Comparison of ENCODE assay signal across 32 cellular contexts in the genomic region with DNA sequence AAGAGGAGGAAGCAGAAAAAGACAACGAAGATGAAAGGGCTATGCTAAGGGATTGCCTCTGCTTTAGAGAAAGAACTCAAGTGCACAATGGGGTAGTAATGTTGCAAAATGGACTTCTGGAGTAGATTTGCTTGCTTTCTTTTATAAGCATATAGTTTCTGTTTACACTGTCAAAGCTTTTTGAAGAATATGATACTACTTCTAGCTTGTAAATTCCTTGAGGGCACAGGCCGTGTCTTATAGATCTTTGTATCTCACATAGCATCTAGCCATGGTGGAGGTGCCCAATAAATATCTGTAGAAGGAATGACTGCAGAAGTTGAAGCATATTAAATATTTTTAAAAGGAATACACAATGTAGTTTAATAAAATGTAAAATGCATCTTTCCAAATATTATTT.
"Had no signal": no experiment of that assay in that cellular context is flagged by ENCODE, and none has a peak within 500 bp of the region (broad histone marks: within the 10 kb centered on the region; RNA-seq: fewer than 3 reads in every experiment).

No MANE protein-coding gene starts in this region.

- H3K4me1 ChIP-seq: ascending aorta had no signal

- H3K4me3 ChIP-seq: ascending aorta, cardiac muscle cell had no signal

- H3K27ac ChIP-seq: ascending aorta, cardiac muscle cell, WERI-Rb-1 had no signal

- ATAC-seq: activated CD4-positive, alpha-beta T cell treated with anti-CD3 and anti-CD28 coated beads for 36 hours; activated CD4-positive, CD25-positive, alpha-beta regulatory T cell treated with anti-CD3 and anti-CD28 coated beads, Interleukin-2, amount 50 U/mL, for 24 hours; activated CD8-positive, alpha-beta memory T cell treated with anti-CD3 and anti-CD28 coated beads, Interleukin-2, amount 10 ng/mL, durations not matched to agents 7 days and 5 days; activated CD8-positive, alpha-beta T cell treated with anti-CD3 and anti-CD28 coated beads, Interleukin-2, amount 10 ng/mL, durations not matched to agents 7 days and 5 days; activated naive CD8-positive, alpha-beta T cell treated with anti-CD3 and anti-CD28 coated beads, Interleukin-2, amount 50 U/mL, for 24 hours; WTC11 had no signal

- H3K36me3 ChIP-seq: ascending aorta, cardiac muscle cell, WERI-Rb-1 had no signal

- FAIRE-seq: bronchial epithelial cell, TTC549 had no signal

- H3K9me3 ChIP-seq: ascending aorta had no signal

- DNase-seq: activated CD4-positive, alpha-beta memory T cell treated with anti-CD3 and anti-CD28 coated beads, Interleukin-2, amount 10 ng/mL, durations not matched to agents 7 days and 5 days; activated CD4-positive, alpha-beta T cell treated with anti-CD3 and anti-CD28 coated beads for 1 hour; activated CD4-positive, alpha-beta T cell treated with anti-CD3 and anti-CD28 coated beads for 36 hours; activated CD4-positive, alpha-beta T cell treated with anti-CD3 and anti-CD28 coated beads for 48 hours; activated CD4-positive, alpha-beta T cell treated with anti-CD3 and anti-CD28 coated beads, Interleukin-2, amount 10 ng/mL, durations not matched to agents 7 days and 5 days; activated CD4-positive, alpha-beta T cell treated with anti-CD3 and anti-CD28 coated beads, Interleukin-2, amount 50 U/mL, for 48 hours; activated CD4-positive, CD25-positive, alpha-beta regulatory T cell; activated CD8-positive, alpha-beta memory T cell treated with anti-CD3 and anti-CD28 coated beads for 24 hours; activated CD8-positive, alpha-beta memory T cell treated with anti-CD3 and anti-CD28 coated beads, Interleukin-2, amount 10 ng/mL, durations not matched to agents 7 days and 5 days; activated CD8-positive, alpha-beta memory T cell treated with anti-CD3 and anti-CD28 coated beads, Interleukin-2, amount 50 U/mL, for 48 hours; activated CD8-positive, alpha-beta T cell treated with anti-CD3 and anti-CD28 coated beads, Interleukin-2, amount 10 ng/mL, durations not matched to agents 7 days and 5 days; activated effector memory CD4-positive, alpha-beta T cell treated with Interleukin-2 at 50 U/mL for 16 hours; activated gamma-delta T cell; activated naive CD4-positive, alpha-beta T cell treated with anti-CD3 and anti-CD28 coated beads, Interleukin-2, amount 10 ng/mL, durations not matched to agents 7 days and 5 days; activated naive CD4-positive, alpha-beta T cell treated with Interleukin-2 at 50 U/mL for 16 hours; activated naive CD8-positive, alpha-beta T cell treated with anti-CD3 and anti-CD28 coated beads, Interleukin-2, amount 10 ng/mL, durations not matched to agents 7 days and 5 days; activated naive CD8-positive, alpha-beta T cell treated with anti-CD3 and anti-CD28 coated beads, Interleukin-2, amount 50 U/mL, for 24 hours; activated T-cell treated with anti-CD3 and anti-CD28 coated beads, Interleukin-2, amount 50 U/mL, for 24 hours; activated T-cell treated with anti-CD3 and anti-CD28 coated beads, Interleukin-2, amount 50 U/mL, for 48 hours; amygdala; anterior cingulate cortex; caudate nucleus; cerebellar nuclear complex; T-helper 2 cell; T-helper 9 cell; WERI-Rb-1 had no signal

- H3K27me3 ChIP-seq: ascending aorta, cardiac muscle cell had no signal
